13 cellular contexts compared by ENCODE assay signal in genomic region chr3:185317674-185318073, GRCh38. TPM values are rescaled to one million over a fixed set of nuclear protein-coding genes. Genes with fewer than 3 reads are reported as not detected.
DNase-seq lines count a peak whose midpoint lies in the region; ATAC-seq, FAIRE-seq and TF ChIP-seq lines count a peak whose summit lies in the region.
"Had no signal": no experiment of that assay in that cellular context is flagged by ENCODE, and none has a peak within 500 bp of the region (broad histone marks: within the 10 kb centered on the region; RNA-seq: fewer than 3 reads in every experiment).

No MANE protein-coding gene starts in this region.

- CTCF ChIA-PET in activated CD8-positive, alpha-beta memory T cell treated with anti-CD3 and anti-CD28 coated beads, Interleukin-2, amount 10 ng/mL, durations not matched to agents 7 days and 5 days (lab: Charles Lee): no interaction called here

- H3K27me3 ChIP-seq in bronchial epithelial cell (ENCODE audit: control insufficient read depth, insufficient read depth, low read length) (no peaks in the 10 kb centered on the region), left lung (no peaks in the 10 kb centered on the region), thyroid gland (no peaks in the 10 kb centered on the region)
- H3K27me3 ChIP-seq: ovary had no signal

- no peak overlapping the region for H3K27ac Mint-ChIP-seq in activated CD8-positive, alpha-beta memory T cell treated with anti-CD3 and anti-CD28 coated beads, Interleukin-2, amount 10 ng/mL, durations not matched to agents 7 days and 5 days

- H3K27me3 Mint-ChIP-seq in activated CD8-positive, alpha-beta memory T cell treated with anti-CD3 and anti-CD28 coated beads, Interleukin-2, amount 10 ng/mL, durations not matched to agents 7 days and 5 days: peaks cover 7% of the 10 kb centered on the region

- H3K36me3 Mint-ChIP-seq in activated CD8-positive, alpha-beta memory T cell treated with anti-CD3 and anti-CD28 coated beads, Interleukin-2, amount 10 ng/mL, durations not matched to agents 7 days and 5 days: no peaks in the 10 kb centered on the region

- H3K4me1 Mint-ChIP-seq in activated CD8-positive, alpha-beta memory T cell treated with anti-CD3 and anti-CD28 coated beads, Interleukin-2, amount 10 ng/mL, durations not matched to agents 7 days and 5 days: peaks cover 8% of the 10 kb centered on the region

- no peaks in the 10 kb centered on the region for H3K36me3 ChIP-seq in bronchial epithelial cell (ENCODE audit: control insufficient read depth, insufficient read depth, low read length)
- no peaks in the 10 kb centered on the region for H3K36me3 ChIP-seq in left lung
- H3K36me3 ChIP-seq in thyroid gland: no peaks in the 10 kb centered on the region
- H3K36me3 ChIP-seq: ovary, WERI-Rb-1 had no signal

- H3K4me3 ChIP-seq in bronchial epithelial cell (ENCODE audit: low read depth, low read length): no peak overlapping the region
- H3K4me3 ChIP-seq in left lung: no peak overlapping the region
- H3K4me3 ChIP-seq in thyroid gland (replicated peaks in 1 of 3): no peak overlapping the region
- H3K4me3 ChIP-seq: ovary had no signal

- DNase-seq in NCI-H226 (peak; percentile 12), bronchial epithelial cell (ENCODE audit: low read depth) (peak; percentile 68), left lung (no peak), thyroid gland (no peak), NCI-H510A (lab: John Stamatoyannopoulos, UW) (no peak)
- no peak for DNase-seq in activated CD8-positive, alpha-beta memory T cell treated with anti-CD3 and anti-CD28 coated beads, Interleukin-2, amount 10 ng/mL, durations not matched to agents 7 days and 5 days
- DNase-seq: activated T-cell treated with anti-CD3 and anti-CD28 coated beads for 4 hours; Kasumi-1; ovary; stimulated activated CD4-positive, alpha-beta T cell treated with anti-CD3 and anti-CD28 coated beads, Interleukin-1b, Interleukin-23, amount 100 ng/mL, for 48 hours; stimulated activated naive CD4-positive, alpha-beta T cell; WERI-Rb-1 had no signal

- no peaks in the 10 kb centered on the region for H3K9me3 Mint-ChIP-seq in activated CD8-positive, alpha-beta memory T cell treated with anti-CD3 and anti-CD28 coated beads, Interleukin-2, amount 10 ng/mL, durations not matched to agents 7 days and 5 days (ENCODE audit: low read depth)

- no peak for FAIRE-seq in bronchial epithelial cell (lab: Jason Lieb, UNC)

- WGBS in thyroid gland, 2 donors: 32 to 48% methylated on average over 3 of the region's 3 CpGs

- intact Hi-C loops in left lung (cut with DNase I) (no loop called here), thyroid gland (cut with DNase I) (no loop called here)

- H3K4me1 ChIP-seq in left lung: peaks cover 4 to 30% of the 10 kb centered on the region in 2 donors
- H3K4me1 ChIP-seq in thyroid gland: peaks cover 10 to 28% of the 10 kb centered on the region in 2 donors

- no peaks in the 10 kb centered on the region for H3K9me3 ChIP-seq in left lung
- H3K9me3 ChIP-seq in thyroid gland: no peaks in the 10 kb centered on the region
- H3K9me3 ChIP-seq: ovary had no signal

- no peak for TF ChIP-seq CTCF in bronchial epithelial cell (IDR thresholded peaks at IDR 0.05; ENCODE audit: insufficient read depth, low read length, severe bottlenecking)
- no peak for TF ChIP-seq CTCF in left lung (IDR thresholded peaks at IDR 0.05)
- no peak for TF ChIP-seq CTCF in thyroid gland (IDR thresholded peaks at IDR 0.05)

- TF ChIP-seq POLR2A in thyroid gland (IDR thresholded peaks at IDR 0.05): no peak

- peak overlapping the region; percentile 84 to 88 for H3K27ac ChIP-seq in left lung
- peak overlapping the region; percentile 59 to 84 (median 84) for H3K27ac ChIP-seq in thyroid gland
- H3K27ac ChIP-seq: WERI-Rb-1 had no signal

- ATAC-seq in left lung (peak; percentile 66), GM21528 (IDR thresholded peaks at IDR 0.05; ENCODE audit: low FRiP score, unreplicated experiment) (no peak)
- ATAC-seq in activated CD8-positive, alpha-beta memory T cell treated with anti-CD3 and anti-CD28 coated beads, Interleukin-2, amount 10 ng/mL, durations not matched to agents 7 days and 5 days: no peak

- no peak overlapping the region for H3K4me3 Mint-ChIP-seq in activated CD8-positive, alpha-beta memory T cell treated with anti-CD3 and anti-CD28 coated beads, Interleukin-2, amount 10 ng/mL, durations not matched to agents 7 days and 5 days

RNA-seq across cellular contexts. Expression of gene MAP3K13, which starts 45.3 kb away (rescaled TPM):
- total RNA-seq in bronchial epithelial cell: 14.5 and 25.6 TPM in 2 replicates
- 10 to 100 TPM; 34.5 to 48.0 TPM for total RNA-seq in left lung
- 10 to 100 TPM; 44.4 to 58.0 (median 46.2) TPM for total RNA-seq in thyroid gland
- total RNA-seq in activated CD8-positive, alpha-beta memory T cell treated with anti-CD3 and anti-CD28 coated beads, Interleukin-2, amount 10 ng/mL, durations not matched to agents 7 days and 5 days: 10 to 100 TPM in 1 of 2 experiments, 1 to 10 TPM in 1; 9.9 to 13.9 TPM

Comparison
In these comparisons a context has a peak if more than half of its experiments do, and no peak if none do; other contexts are left out.
1. DNase-seq: peak in NCI-H226 (single experiment) and bronchial epithelial cell (single experiment); none in left lung (0 of 2), thyroid gland (0 of 2), activated CD8-positive, alpha-beta memory T cell treated with anti-CD3 and anti-CD28 coated beads, Interleukin-2, amount 10 ng/mL, durations not matched to agents 7 days and 5 days (single experiment) and NCI-H510A (single experiment).